1 cellular context compared by ENCODE assay signal in the genomic region with DNA sequence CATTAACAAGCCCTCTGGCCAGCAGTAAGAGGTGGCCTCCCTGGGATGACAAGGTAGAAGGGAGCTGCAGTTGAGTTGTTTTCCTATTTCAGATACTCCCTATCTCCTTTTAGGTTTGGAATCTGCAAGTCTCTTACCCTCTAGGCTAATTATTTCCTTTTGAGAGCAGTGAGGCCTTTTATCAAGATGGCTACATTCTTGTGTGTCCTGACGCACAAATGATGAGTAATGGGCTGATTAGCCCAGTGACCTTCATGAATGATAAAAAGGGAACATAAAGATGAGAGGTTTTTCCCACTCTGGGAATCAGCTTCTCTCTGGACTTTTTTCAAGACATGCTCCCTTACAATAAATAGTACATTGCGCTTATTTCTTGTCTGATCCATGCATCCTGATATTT.
TF ChIP-seq lines count a peak whose summit lies in the region.

No MANE protein-coding gene starts in this region.

TF ChIP-seq in GM12878, 131 proteins besides CTCF, POLR2A, EP300 and RAD21 (continued from another document):
- no peak for TF ChIP-seq CREB1 (IDR thresholded peaks at IDR 0.05; ENCODE audit: low read depth)
- no peak for TF ChIP-seq KAT2A (conservative IDR thresholded peaks at IDR 0.05; ENCODE audit: control insufficient read depth, low read depth, low read length)
- no peak for TF ChIP-seq SPI1 (IDR thresholded peaks at IDR 0.05; ENCODE audit: borderline replicate concordance, insufficient read depth, low read depth, low read length)
- no peak for TF ChIP-seq SIN3A (IDR thresholded peaks at IDR 0.05; ENCODE audit: low read depth, low read length)
- no peak for TF ChIP-seq YY1 (IDR thresholded peaks at IDR 0.05; ENCODE audit: low read depth, low read length)
- TF ChIP-seq, protein P1, sequence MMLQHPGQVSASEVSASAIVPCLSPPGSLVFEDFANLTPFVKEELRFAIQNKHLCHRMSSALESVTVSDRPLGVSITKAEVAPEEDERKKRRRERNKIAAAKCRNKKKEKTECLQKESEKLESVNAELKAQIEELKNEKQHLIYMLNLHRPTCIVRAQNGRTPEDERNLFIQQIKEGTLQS (IDR thresholded peaks at IDR 0.05; ENCODE audit: borderline replicate concordance, extremely low read depth, low read depth, low read length): no peak
- no peak for TF ChIP-seq ETV6 (conservative IDR thresholded peaks at IDR 0.05 in 1 of 2, IDR thresholded peaks at IDR 0.05 in 1 of 2; ENCODE audit: borderline replicate concordance in 1 of 2, low read depth in 1 of 2)
